ENCODE assay signal across 12 cellular contexts in genomic region chr11:2792376-2793250, GRCh38.
A peak's percentile ranks its signal among the peaks of the same experiment; 100 is the strongest.
DNase-seq lines count a peak whose midpoint lies in the region; ATAC-seq and TF ChIP-seq lines count a peak whose summit lies in the region.
"Had no signal": no experiment of that assay in that cellular context is flagged by ENCODE, and none has a peak within 500 bp of the region (broad histone marks: within the 10 kb centered on the region; RNA-seq: fewer than 3 reads in every experiment).

No MANE protein-coding gene starts in this region.

- intact Hi-C loops in Right ventricle myocardium inferior (cut with DNase I): no loop called here
- intact Hi-C loops in uterus (cut with DNase I; ENCODE audit: low total_unique reads): no loop called here

- H3K27me3 Mint-ChIP-seq in naive thymus-derived CD8-positive, alpha-beta T cell: peaks cover 0 to 2% (median 0%) of the 10 kb centered on the region in 5 donors

- no peaks in the 10 kb centered on the region for H3K27me3 ChIP-seq in right atrium auricular region
- H3K27me3 ChIP-seq in uterus: no peaks in the 10 kb centered on the region
- H3K27me3 ChIP-seq: hepatocyte had no signal

- H3K9me3 ChIP-seq in right atrium auricular region (no peaks in the 10 kb centered on the region), uterus (no peaks in the 10 kb centered on the region)

- H3K36me3 Mint-ChIP-seq in naive thymus-derived CD8-positive, alpha-beta T cell: peaks cover 0 to 4% (median 0%) of the 10 kb centered on the region in 3 donors

- POLR2A ChIA-PET in naive thymus-derived CD8-positive, alpha-beta T cell (lab: Charles Lee): no interaction called here

- DNase-seq in Right ventricle myocardium inferior (ENCODE audit: missing footprints): peak; percentile 32
- no peak for DNase-seq in right atrium auricular region (ENCODE audit: low spot score)
- DNase-seq in ecto neural progenitor cell (ENCODE audit: low spot score): peak; percentile 47
- DNase-seq in naive thymus-derived CD8-positive, alpha-beta T cell: peak in 2 of 10 donors; percentile 2 to 61
- peak; percentile 14 for DNase-seq in uterus
- DNase-seq in G401 (ENCODE audit: low spot score): no peak
- no peak for DNase-seq in GM13976 (ENCODE audit: low spot score)
- DNase-seq: activated gamma-delta T cell; stimulated activated CD4-positive, alpha-beta T cell treated with anti-CD3 and anti-CD28 coated beads, Interleukin-1b, Interleukin-23, amount 100 ng/mL, for 48 hours had no signal

- TF ChIP-seq CTCF in right atrium auricular region (IDR thresholded peaks at IDR 0.05): no peak
- TF ChIP-seq CTCF in uterus (IDR thresholded peaks at IDR 0.05): no peak
- TF ChIP-seq CTCF in GM13976 (IDR thresholded peaks at IDR 0.05; ENCODE audit: borderline replicate concordance, control extremely low read depth, extremely low read depth, insufficient read depth, missing control alignments): no peak

- H3K27ac ChIP-seq in right atrium auricular region (no peak overlapping the region), uterus (no peak overlapping the region)
- H3K27ac ChIP-seq: hepatocyte, HL-60 had no signal

- in situ Hi-C loops in G401 (cut with HindIII; ENCODE audit: low sequenced_read_pairs) (no loop called here), GM13976 (cut with MboI; ENCODE audit: low sequenced_read_pairs, unreplicated experiment) (no loop called here)

- no peaks in the 10 kb centered on the region for H3K9me3 Mint-ChIP-seq in naive thymus-derived CD8-positive, alpha-beta T cell

- H3K4me1 ChIP-seq in right atrium auricular region: peaks cover 0 to 30% of the 10 kb centered on the region in 2 donors
- no peaks in the 10 kb centered on the region for H3K4me1 ChIP-seq in uterus

- no peak for TF ChIP-seq POLR2A in uterus (IDR thresholded peaks at IDR 0.05)

- peak overlapping the region; percentile 33 to 87 (median 80) for H3K4me3 Mint-ChIP-seq in naive thymus-derived CD8-positive, alpha-beta T cell

- peaks cover 3 to 12% (median 9%) of the 10 kb centered on the region in 4 donors for H3K4me1 Mint-ChIP-seq in naive thymus-derived CD8-positive, alpha-beta T cell

- ATAC-seq in Right ventricle myocardium inferior (no peak), GM19351 (IDR thresholded peaks at IDR 0.05; ENCODE audit: unreplicated experiment) (no peak)
- ATAC-seq in naive thymus-derived CD8-positive, alpha-beta T cell: no peak

- H3K36me3 ChIP-seq in right atrium auricular region (no peaks in the 10 kb centered on the region), uterus (no peaks in the 10 kb centered on the region)

- peak overlapping the region in 1 of 2 donors; percentile 48 for H3K4me3 ChIP-seq in right atrium auricular region
- no peak overlapping the region for H3K4me3 ChIP-seq in uterus
- H3K4me3 ChIP-seq: hepatocyte had no signal

- peak overlapping the region in 8 of 10 donors; percentile 57 to 86 (median 71) for H3K27ac Mint-ChIP-seq in naive thymus-derived CD8-positive, alpha-beta T cell

Comparison
In these comparisons a context has a peak if more than half of its experiments do, and no peak if none do; other contexts are left out.
1. DNase-seq: peak in Right ventricle myocardium inferior (single experiment), ecto neural progenitor cell (single experiment) and uterus (2 of 2); none in right atrium auricular region (single experiment), G401 (single experiment) and GM13976 (single experiment).